13 cellular contexts compared by ENCODE assay signal in genomic region chr2:219626540-219626939, GRCh38. TPM values are rescaled to one million over a fixed set of nuclear protein-coding genes. Genes with fewer than 3 reads are reported as not detected.
DNase-seq lines count a peak whose midpoint lies in the region; ATAC-seq and TF ChIP-seq lines count a peak whose summit lies in the region.
"Had no signal": no experiment of that assay in that cellular context is flagged by ENCODE, and none has a peak within 500 bp of the region (broad histone marks: within the 10 kb centered on the region; RNA-seq: fewer than 3 reads in every experiment).

No MANE protein-coding gene starts in this region.

- no peak for TF ChIP-seq CTCF in dorsolateral prefrontal cortex (IDR thresholded peaks at IDR 0.05 in 54 of 56, conservative IDR thresholded peaks at IDR 0.05 in 2 of 56; ENCODE audit: low read depth in 1 of 56, partially characterized antibody in 56 of 56)
- TF ChIP-seq CTCF in osteocyte (IDR thresholded peaks at IDR 0.05), result no peak

- H3K36me3 Mint-ChIP-seq in activated CD4-positive, alpha-beta T cell treated with anti-CD3 and anti-CD28 coated beads, Interleukin-2, amount 10 ng/mL, durations not matched to agents 7 days and 5 days (ENCODE audit: low read depth), result no peaks in the 10 kb centered on the region
- no peaks in the 10 kb centered on the region for H3K36me3 Mint-ChIP-seq in osteocyte (ENCODE audit: unreplicated experiment)

- peak overlapping the region in 10 of 59 donors; percentile 20 to 70 (median 64) for H3K4me3 ChIP-seq in dorsolateral prefrontal cortex

- CTCF ChIA-PET in activated CD4-positive, alpha-beta T cell treated with anti-CD3 and anti-CD28 coated beads, Interleukin-2, amount 10 ng/mL, durations not matched to agents 7 days and 5 days (lab: Charles Lee), result interaction anchor here (1.0 to 1.7 kb wide), 4 partner anchors 11 to 36 kb away, joined by 3 to 5 read pairs (median 4); no protein-coding TSS in a partner anchor

- H3K9me3 Mint-ChIP-seq in activated CD4-positive, alpha-beta T cell treated with anti-CD3 and anti-CD28 coated beads, Interleukin-2, amount 10 ng/mL, durations not matched to agents 7 days and 5 days, result no peaks in the 10 kb centered on the region
- H3K9me3 Mint-ChIP-seq in osteocyte (ENCODE audit: unreplicated experiment), result no peaks in the 10 kb centered on the region

- DNase-seq in activated CD4-positive, alpha-beta T cell treated with anti-CD3 and anti-CD28 coated beads, Interleukin-2, amount 10 ng/mL, durations not matched to agents 7 days and 5 days, result no peak
- DNase-seq in activated CD4-positive, alpha-beta T cell treated with anti-CD3 and anti-CD28 coated beads, Interleukin-2, amount 50 U/mL, for 48 hours, result no peak
- DNase-seq in NCI-H2227 treated with DMSO at 0.1 percent for 48 hours (lab: John Stamatoyannopoulos, UW) (peak; percentile 13), dorsolateral prefrontal cortex (peak in 1 of 10 donors; percentile 24), osteocyte (ENCODE audit: extremely low spot score, unreplicated experiment) (no peak), NCI-H226 (no peak)
- DNase-seq: DND-41, H7, NCI-H1436 treated with DMSO at 0.1 percent for 48 hours, spleen had no signal

- intact Hi-C loops in dorsolateral prefrontal cortex (cut with DNase I), result no loop called here

- peaks cover 6% of the 10 kb centered on the region for H3K4me1 Mint-ChIP-seq in activated CD4-positive, alpha-beta T cell treated with anti-CD3 and anti-CD28 coated beads, Interleukin-2, amount 10 ng/mL, durations not matched to agents 7 days and 5 days
- peaks cover 3% of the 10 kb centered on the region for H3K4me1 Mint-ChIP-seq in osteocyte (ENCODE audit: unreplicated experiment)

- ATAC-seq in HG03196 (IDR thresholded peaks at IDR 0.05; ENCODE audit: unreplicated experiment) (no peak), HG03469 (IDR thresholded peaks at IDR 0.05; ENCODE audit: unreplicated experiment) (no peak)

- peaks cover 35% of the 10 kb centered on the region for H3K27me3 Mint-ChIP-seq in activated CD4-positive, alpha-beta T cell treated with anti-CD3 and anti-CD28 coated beads, Interleukin-2, amount 10 ng/mL, durations not matched to agents 7 days and 5 days
- H3K27me3 Mint-ChIP-seq in osteocyte (ENCODE audit: unreplicated experiment), result peaks cover 18% of the 10 kb centered on the region

- H3K4me3 Mint-ChIP-seq in activated CD4-positive, alpha-beta T cell treated with anti-CD3 and anti-CD28 coated beads, Interleukin-2, amount 10 ng/mL, durations not matched to agents 7 days and 5 days, result peak overlapping the region; percentile 62
- H3K4me3 Mint-ChIP-seq in osteocyte (ENCODE audit: unreplicated experiment), result peak overlapping the region; percentile 77

- POLR2A ChIA-PET in activated CD4-positive, alpha-beta T cell treated with anti-CD3 and anti-CD28 coated beads, Interleukin-2, amount 10 ng/mL, durations not matched to agents 7 days and 5 days (lab: Charles Lee), result no interaction called here

- H3K27ac ChIP-seq in dorsolateral prefrontal cortex, result peak overlapping the region in 48 of 59 donors; percentile 12 to 84 (median 69)
- H3K27ac ChIP-seq: spleen had no signal

- H3K27me3 ChIP-seq in dorsolateral prefrontal cortex, result peaks cover 0 to 17% (median 0%) of the 10 kb centered on the region in 45 donors

- H3K27ac Mint-ChIP-seq in activated CD4-positive, alpha-beta T cell treated with anti-CD3 and anti-CD28 coated beads, Interleukin-2, amount 10 ng/mL, durations not matched to agents 7 days and 5 days, result no peak overlapping the region
- H3K27ac Mint-ChIP-seq in osteocyte (ENCODE audit: unreplicated experiment), result no peak overlapping the region

RNA-seq across cellular contexts. Expression of gene SLC4A3, which starts 0.9 kb away (rescaled TPM):
- not detected for total RNA-seq in activated CD4-positive, alpha-beta T cell treated with anti-CD3 and anti-CD28 coated beads, Interleukin-2, amount 10 ng/mL, durations not matched to agents 7 days and 5 days
- total RNA-seq in dorsolateral prefrontal cortex (10 to 100 TPM; 18.5 to 75.5 (median 53.9) TPM), osteocyte (9.2 and 11.6 TPM in 2 replicates)

RNA-seq across cellular contexts. Expression of gene STK11IP, which starts 28.9 kb away (rescaled TPM):
- total RNA-seq in activated CD4-positive, alpha-beta T cell treated with anti-CD3 and anti-CD28 coated beads, Interleukin-2, amount 10 ng/mL, durations not matched to agents 7 days and 5 days, result 10 to 100 TPM; 35.3 to 40.3 TPM
- 10 to 100 TPM; 24.7 to 91.0 (median 46.3) TPM for total RNA-seq in dorsolateral prefrontal cortex
- 40.3 and 42.7 TPM in 2 replicates for total RNA-seq in osteocyte

RNA-seq across cellular contexts. Expression of gene INHA, which starts 54.4 kb away (rescaled TPM):
- not detected for total RNA-seq in activated CD4-positive, alpha-beta T cell treated with anti-CD3 and anti-CD28 coated beads, Interleukin-2, amount 10 ng/mL, durations not matched to agents 7 days and 5 days
- total RNA-seq in dorsolateral prefrontal cortex, result 1 to 10 TPM in 111 of 120 experiments, under 1 TPM in 8, not detected in 1; 0.54 to 6.4 (median 2.5) TPM
- 1.2 and 1.4 TPM in 2 replicates for total RNA-seq in osteocyte
- total RNA-seq: mononuclear cell had no signal

RNA-seq across cellular contexts. Expression of gene OBSL1, which starts 55.2 kb away (rescaled TPM):
- total RNA-seq in activated CD4-positive, alpha-beta T cell treated with anti-CD3 and anti-CD28 coated beads, Interleukin-2, amount 10 ng/mL, durations not matched to agents 7 days and 5 days, result not detected
- total RNA-seq in dorsolateral prefrontal cortex (100 to 1,000 TPM in 54 of 120 experiments, 10 to 100 TPM in 66; 54.9 to 144 (median 98.1) TPM), osteocyte (168 and 174 TPM in 2 replicates)

Comparison
In these comparisons a context has a peak if more than half of its experiments do, and no peak if none do; other contexts are left out.
1. RNA of gene SLC4A3, which starts 0.9 kb away (total RNA-seq): 18.5 to 75.5 TPM in dorsolateral prefrontal cortex and 9.2 to 11.6 TPM in osteocyte; not detected in activated CD4-positive, alpha-beta T cell treated with anti-CD3 and anti-CD28 coated beads, Interleukin-2, amount 10 ng/mL, durations not matched to agents 7 days and 5 days; every median in the first group is over 10 times any median in the second.